Comparison of ENCODE assay signal across 8 cellular contexts in the genomic region with DNA sequence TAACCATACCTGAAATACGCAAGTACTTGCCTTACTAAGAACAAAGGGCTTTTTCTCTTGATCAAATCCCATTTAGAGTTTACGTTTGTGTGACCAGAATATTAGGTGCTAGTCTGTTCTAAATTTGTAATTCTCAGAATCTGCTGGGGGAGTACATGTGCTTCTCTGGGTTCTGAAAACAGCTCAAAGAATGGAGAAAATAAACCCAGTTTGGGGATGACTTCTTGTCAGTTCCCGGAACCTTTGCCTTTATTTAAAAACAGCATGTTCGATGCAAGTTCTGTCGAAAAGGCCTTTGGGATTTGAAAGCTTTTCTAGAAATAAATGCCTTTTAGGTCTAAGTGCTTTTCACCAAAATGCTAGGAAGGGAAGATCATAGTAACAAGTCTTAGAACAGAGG.
DNase-seq lines count a peak whose midpoint lies in the region; ATAC-seq and TF ChIP-seq lines count a peak whose summit lies in the region.

No MANE protein-coding gene starts in this region.

- no peaks in the 10 kb centered on the region for H3K79me2 ChIP-seq in parathyroid adenoma

- peaks cover 21% of the 10 kb centered on the region for H3K36me3 ChIP-seq in CD4-positive, CD25-positive, alpha-beta regulatory T cell (ENCODE audit: control insufficient read depth, insufficient read depth, low read length)
- H3K36me3 ChIP-seq in SJSA1 (peaks cover 30% of the 10 kb centered on the region), esophagus (ENCODE audit: control insufficient read depth in 2 of 2, insufficient read depth in 2 of 2, low read length in 1 of 2) (peaks cover 4 to 7% of the 10 kb centered on the region in 2 donors), parathyroid adenoma (ENCODE audit: control insufficient read depth, insufficient read depth, low read length) (no peaks in the 10 kb centered on the region)

- H3K4me2 ChIP-seq in parathyroid adenoma (ENCODE audit: low read length) = peak overlapping the region; percentile 55

- no peak for TF ChIP-seq CTCF in parathyroid adenoma (IDR thresholded peaks at IDR 0.05)

- peak overlapping the region; percentile 99 for H3K4me3 ChIP-seq in CD4-positive, CD25-positive, alpha-beta regulatory T cell (ENCODE audit: low read depth, low read length)
- H3K4me3 ChIP-seq in SJSA1 (peak overlapping the region; percentile 46), esophagus (ENCODE audit: low read depth in 1 of 2, low read length in 2 of 2) (peak overlapping the region in 1 of 2 donors; percentile 70), parathyroid adenoma (ENCODE audit: low read depth, low read length) (peak overlapping the region; percentile 48)

- peak overlapping the region; percentile 84 to 94 (median 94) for H3K4me3 Mint-ChIP-seq in CD4-positive, CD25-positive, alpha-beta regulatory T cell

- peak overlapping the region; percentile 95 for H3K27ac ChIP-seq in CD4-positive, CD25-positive, alpha-beta regulatory T cell (ENCODE audit: insufficient read depth, low read length, poor library complexity, severe bottlenecking)
- H3K27ac ChIP-seq in SJSA1 (peak overlapping the region; percentile 84), esophagus (ENCODE audit: low read depth in 2 of 2, low read length in 1 of 2) (peak overlapping the region; percentile 42 to 90), parathyroid adenoma (peak overlapping the region; percentile 81)

- 24 to 32% methylated on average over 5 of the region's 5 CpGs for WGBS in esophagus, 2 donors

- DNase-seq in CD4-positive, CD25-positive, alpha-beta regulatory T cell = peak in 1 of 3 donors; percentile 93
- DNase-seq in SJSA1 (ENCODE audit: low read depth in 1 of 2, low spot score in 2 of 2) (no peak), NCI-H2081 (lab: John Stamatoyannopoulos, UW) (no peak), germinal center (ENCODE audit: low spot score) (no peak)
- no peak for DNase-seq in activated effector memory CD4-positive, alpha-beta T cell treated with Interleukin-2 at 50 U/mL for 16 hours

- no peak overlapping the region for H3K9ac ChIP-seq in parathyroid adenoma

- peaks cover 26% of the 10 kb centered on the region for H3K36me3 Mint-ChIP-seq in CD4-positive, CD25-positive, alpha-beta regulatory T cell

- no peaks in the 10 kb centered on the region for H3K27me3 ChIP-seq in CD4-positive, CD25-positive, alpha-beta regulatory T cell (ENCODE audit: control insufficient read depth, insufficient read depth, low read length)
- H3K27me3 ChIP-seq in SJSA1 (replicated peaks) (no peaks in the 10 kb centered on the region), esophagus (ENCODE audit: control insufficient read depth in 1 of 2, insufficient read depth in 2 of 2, low read length in 2 of 2) (no peaks in the 10 kb centered on the region), parathyroid adenoma (ENCODE audit: control insufficient read depth, insufficient read depth, low read length) (no peaks in the 10 kb centered on the region)

- peaks cover 85% of the 10 kb centered on the region for H3K4me1 ChIP-seq in CD4-positive, CD25-positive, alpha-beta regulatory T cell (ENCODE audit: control insufficient read depth, insufficient read depth, low read length, poor library complexity, severe bottlenecking)
- peaks cover 73% of the 10 kb centered on the region for H3K4me1 ChIP-seq in SJSA1 (replicated peaks)
- H3K4me1 ChIP-seq in esophagus (ENCODE audit: control insufficient read depth in 2 of 2, insufficient read depth in 2 of 2, low read length in 1 of 2) = peaks cover 0 to 13% of the 10 kb centered on the region in 2 donors
- H3K4me1 ChIP-seq in parathyroid adenoma = peaks cover 7% of the 10 kb centered on the region

- peaks cover 0 to 1% (median 0%) of the 10 kb centered on the region in 7 donors for H3K9me3 Mint-ChIP-seq in CD4-positive, CD25-positive, alpha-beta regulatory T cell

- no peaks in the 10 kb centered on the region for H3K27me3 Mint-ChIP-seq in CD4-positive, CD25-positive, alpha-beta regulatory T cell

- peak overlapping the region; percentile 57 for H2AFZ ChIP-seq in parathyroid adenoma

- peaks cover 32 to 96% (median 71%) of the 10 kb centered on the region in 4 donors for H3K4me1 Mint-ChIP-seq in CD4-positive, CD25-positive, alpha-beta regulatory T cell

- H3K27ac Mint-ChIP-seq in CD4-positive, CD25-positive, alpha-beta regulatory T cell = peak overlapping the region; percentile 95 to 100 (median 95)

- peak; percentile 28 to 30 for ATAC-seq in CD4-positive, CD25-positive, alpha-beta regulatory T cell (ENCODE audit: low read depth in 2 of 2)
- ATAC-seq in HG02571 (IDR thresholded peaks at IDR 0.05; ENCODE audit: unreplicated experiment) = no peak

- no peaks in the 10 kb centered on the region for H3K9me3 ChIP-seq in CD4-positive, CD25-positive, alpha-beta regulatory T cell (ENCODE audit: control insufficient read depth in 2 of 2, low read length in 2 of 2)
- H3K9me3 ChIP-seq in SJSA1 (replicated peaks) (no peaks in the 10 kb centered on the region), esophagus (ENCODE audit: control insufficient read depth in 2 of 2, insufficient read depth in 1 of 2, low read depth in 1 of 2, low read length in 1 of 2) (no peaks in the 10 kb centered on the region), parathyroid adenoma (ENCODE audit: control insufficient read depth, low read length) (peaks cover 2% of the 10 kb centered on the region)
